In the genomic region with DNA sequence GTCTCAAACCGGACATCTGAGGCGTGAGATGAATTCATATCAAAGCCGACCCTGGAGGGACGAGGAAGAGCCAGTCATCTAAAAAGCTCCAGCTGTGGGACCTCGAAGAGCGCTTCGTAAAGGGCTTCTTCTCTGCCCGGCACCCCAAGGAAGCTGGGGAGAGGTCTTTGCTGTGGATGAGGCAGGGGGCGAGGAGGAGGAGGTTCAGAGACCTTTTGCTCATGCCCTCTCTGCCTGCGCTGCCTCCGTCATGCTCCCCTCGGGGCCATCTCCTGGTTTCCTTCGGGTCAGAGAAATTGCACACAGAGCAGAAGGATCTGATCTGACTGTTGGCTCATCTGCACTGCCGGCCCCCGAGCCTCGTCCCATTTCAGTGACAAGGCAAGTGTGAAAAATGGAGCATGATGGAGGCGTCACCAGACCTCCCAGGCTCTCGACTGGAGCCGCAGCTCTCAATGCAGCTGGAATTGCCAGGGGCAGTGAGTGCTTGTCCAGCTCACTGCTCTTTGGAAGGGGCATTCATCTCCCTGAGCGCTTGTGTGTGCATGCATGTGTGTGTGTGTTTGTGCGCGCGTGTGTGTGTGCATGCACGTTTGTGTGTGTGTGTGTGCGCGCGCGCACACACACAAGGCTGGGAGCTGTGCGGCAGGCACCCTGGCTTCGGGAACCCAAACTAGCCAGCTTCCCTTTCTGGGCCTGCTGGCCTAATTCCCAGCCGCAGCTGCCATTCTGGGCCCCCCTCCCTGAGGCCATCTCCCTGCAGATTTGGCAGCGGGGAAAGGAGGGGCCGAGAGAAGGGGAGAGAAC, we compare ENCODE assay signal across 8 cellular contexts. TPM values are rescaled to one million over a fixed set of nuclear protein-coding genes. Genes with fewer than 3 reads are reported as not detected.
DNase-seq lines count a peak whose midpoint lies in the region; ATAC-seq, FAIRE-seq and TF ChIP-seq lines count a peak whose summit lies in the region.

No MANE protein-coding gene starts in this region.

- H3K27ac Mint-ChIP-seq in natural killer cell treated with Interleukin-12 subunit alpha and Interleukin-12 subunit beta and Interleukin-15 and Interleukin-18, amount 100 ng/mL, for 72 hours, result peak overlapping the region in 1 of 2 donors; percentile 42

- H3K9ac ChIP-seq in GM12878 (ENCODE audit: control insufficient read depth, insufficient read depth, low read length), result peak overlapping the region; percentile 57; the same call in 1 of the 2 replicates

- CTCF ChIA-PET in GM12878 (lab: Yijun Ruan, JAX), result interaction anchor here (0.8 to 14.4 kb wide), 41 partner anchors 9 to 487 kb away, joined by 3 to 454 read pairs (median 5); a partner anchor contains a TSS

- H3K9me3 Mint-ChIP-seq in natural killer cell treated with Interleukin-12 subunit alpha and Interleukin-12 subunit beta and Interleukin-15 and Interleukin-18, amount 100 ng/mL, for 72 hours, result no peaks in the 10 kb centered on the region

- no peaks in the 10 kb centered on the region for H3K36me3 Mint-ChIP-seq in natural killer cell treated with Interleukin-12 subunit alpha and Interleukin-12 subunit beta and Interleukin-15 and Interleukin-18, amount 100 ng/mL, for 72 hours

- H3K9me3 ChIP-seq in GM12878 (replicated peaks; ENCODE audit: control insufficient read depth, insufficient read depth, low read length), result no peaks in the 10 kb centered on the region

- WGBS in GM12878 (ENCODE audit: insufficient coverage, insufficient replicate concordance, low lambda C conversion rate, missing lambda C conversion rate), result 16% methylated on average over 33 of the region's 33 CpGs

- H3K4me1 ChIP-seq in GM12878 (ENCODE audit: control insufficient read depth, insufficient read depth, low read length), result peaks cover 19% of the 10 kb centered on the region

- POLR2A ChIA-PET in GM12878 (lab: Charles Lee), result interaction anchor here (0.7 to 4.2 kb wide), 14 partner anchors 8 to 463 kb away, joined by 3 to 46 read pairs (median 4); a partner anchor contains a TSS

- peak overlapping the region; percentile 66 for H3K4me3 Mint-ChIP-seq in natural killer cell treated with Interleukin-12 subunit alpha and Interleukin-12 subunit beta and Interleukin-15 and Interleukin-18, amount 100 ng/mL, for 72 hours

- TSS peak; percentile 72 for BruUV-seq in GM12878 (replicated peaks; lab: Mats Ljungman, UMichigan)

- peak overlapping the region; percentile 91 for H2AFZ ChIP-seq in GM12878 (ENCODE audit: control insufficient read depth, low read depth, low read length)

- in situ Hi-C loops in GM12878 (cut with MboI), result loop anchor here (5.0 kb wide), 2 partner anchors 63 to 323 kb away; a partner anchor contains a TSS

- peak overlapping the region; percentile 61; the same call in 1 of the 2 replicates for H3K4me3 ChIP-seq in GM12878

- no peaks in the 10 kb centered on the region for H3K36me3 ChIP-seq in GM12878 (ENCODE audit: control insufficient read depth in 2 of 2, insufficient read depth in 2 of 2, low read length in 1 of 2)

- RAD21 ChIA-PET in GM12878 (lab: Charles Lee; ENCODE audit: unreplicated experiment), result interaction anchor here (0.6 to 7.3 kb wide), 22 partner anchors 10 to 550 kb away, joined by 3 to 144 read pairs (median 8); a partner anchor contains a TSS

- DNase-seq in GM12878 (ENCODE audit: low read depth, low spot score) (no peak), NOMO-1 treated with DMSO at 0.1 percent for 48 hours (lab: John Stamatoyannopoulos, UW; ENCODE audit: unreplicated experiment) (no peak), ureter (ENCODE audit: low spot score) (no peak)
- DNase-seq in natural killer cell treated with Interleukin-12 subunit alpha and Interleukin-12 subunit beta and Interleukin-15 and Interleukin-18, amount 100 ng/mL, for 72 hours (ENCODE audit: low spot score), result no peak

- TF ChIP-seq POLR2A in GM12878 (IDR thresholded peaks at IDR 0.05; ENCODE audit: low read depth, low read length), result no peak

- intact Hi-C loops in GM12878 (cut with micrococcal nuclease; ENCODE audit: unreplicated experiment), result loop anchor here (1.0 to 5.0 kb wide), 4 partner anchors 21 to 463 kb away; a partner anchor contains a TSS

- ATAC-seq in HG03066 (IDR thresholded peaks at IDR 0.05; ENCODE audit: low read depth, unreplicated experiment), result peak; percentile 3
- ATAC-seq in GM12878, result peak; percentile 13
- ATAC-seq in natural killer cell treated with Interleukin-12 subunit alpha and Interleukin-12 subunit beta and Interleukin-15 and Interleukin-18, amount 100 ng/mL, for 72 hours, result no peak
- ATAC-seq in GM18907 (IDR thresholded peaks at IDR 0.05; ENCODE audit: unreplicated experiment), result no peak
- no peak for ATAC-seq in GM18867 (IDR thresholded peaks at IDR 0.05; ENCODE audit: unreplicated experiment)

- H4K20me1 ChIP-seq in GM12878 (ENCODE audit: control insufficient read depth, insufficient read depth), result no peaks in the 10 kb centered on the region

- peak overlapping the region; percentile 96 for H3K4me2 ChIP-seq in GM12878 (ENCODE audit: control insufficient read depth, insufficient read depth)

- peaks cover 11 to 14% of the 10 kb centered on the region in 2 donors for H3K4me1 Mint-ChIP-seq in natural killer cell treated with Interleukin-12 subunit alpha and Interleukin-12 subunit beta and Interleukin-15 and Interleukin-18, amount 100 ng/mL, for 72 hours (ENCODE audit: low read depth in 2 of 2)

- no peaks in the 10 kb centered on the region for H3K79me2 ChIP-seq in GM12878 (ENCODE audit: control insufficient read depth, insufficient read depth, low read length)

- H3K27ac ChIP-seq in C4-2B, result no peak overlapping the region
- no peak overlapping the region for H3K27ac ChIP-seq in GM12878 (ENCODE audit: control insufficient read depth, insufficient read depth)

- no peak for TF ChIP-seq RAD21 in GM12878 (IDR thresholded peaks at IDR 0.05; ENCODE audit: insufficient read depth, low read depth, low read length)

- SMC1A ChIA-PET in GM12878 (lab: Charles Lee; ENCODE audit: uncharacterized antibody, unreplicated experiment), result interaction anchor here (0.8 to 8.8 kb wide), 19 partner anchors 8 to 323 kb away, joined by 3 to 167 read pairs (median 9); a partner anchor contains a TSS

- FAIRE-seq in GM12878 (lab: Jason Lieb, UNC), result no peak

- peaks cover 36 to 38% of the 10 kb centered on the region in 2 donors for H3K27me3 Mint-ChIP-seq in natural killer cell treated with Interleukin-12 subunit alpha and Interleukin-12 subunit beta and Interleukin-15 and Interleukin-18, amount 100 ng/mL, for 72 hours

- no peaks in the 10 kb centered on the region for H3K27me3 ChIP-seq in GM12878 (replicated peaks in 1 of 2; ENCODE audit: control insufficient read depth in 2 of 2, insufficient read depth in 2 of 2, low read length in 1 of 2)

- no peak for TF ChIP-seq EP300 in GM12878 (IDR thresholded peaks at IDR 0.05; ENCODE audit: borderline replicate concordance in 1 of 2, control insufficient read depth in 1 of 2, low read depth in 2 of 2, low read length in 2 of 2)

- TF ChIP-seq CTCF in C4-2B (conservative IDR thresholded peaks at IDR 0.05) (peak; percentile 66), GM12878 (IDR thresholded peaks at IDR 0.05 in 2 of 3, conservative IDR thresholded peaks at IDR 0.05 in 1 of 3; ENCODE audit: control insufficient read depth in 2 of 3, extremely low read depth in 1 of 3, insufficient read depth in 1 of 3, low read depth in 3 of 3, low read length in 3 of 3) (no peak)

TF ChIP-seq in GM12878, 131 proteins besides CTCF, POLR2A, EP300 and RAD21 (continues in another document):
- TF ChIP-seq NR2F1 (conservative IDR thresholded peaks at IDR 0.05), result 0 out of 2 replicates have a peak, but pooled peaks have one; percentile 17
- TF ChIP-seq TBL1XR1 (IDR thresholded peaks at IDR 0.05; ENCODE audit: low read depth, low read length), result 0 out of 2 replicates have a peak, but pooled peaks have one; percentile 14

RNA-seq across cellular contexts. Expression of a gene that starts 9.2 kb away (rescaled TPM):
- total RNA-seq in GM12878 (2013; cell fraction: nucleolus; rRNA removed), result 7.5 and 8.0 TPM in 2 replicates
- total RNA-seq in GM12878 (2014; rRNA removed), result 0.56 and 1.1 TPM in 2 replicates
- 0.72 and 0.88 TPM in 2 replicates for total RNA-seq in GM12878 (2014; rRNA removed; fragmentation: Illumina TruSeq; extraction: Trizol)
- total RNA-seq in GM12878 (2021), result 2.3 and 2.4 TPM in 2 replicates
- polyA plus RNA-seq in GM12878 (2011; ENCODE audit: low read depth), result 0.49 TPM
- 2.2 and 2.3 TPM in 2 replicates for polyA plus RNA-seq in GM12878 (2011; rRNA removed)
- 1.9 and 3.5 TPM in 2 replicates for polyA plus RNA-seq in GM12878 (2011; cell fraction: cytosol; rRNA removed)
- 6.2 and 8.7 TPM in 2 replicates for polyA plus RNA-seq in GM12878 (2011; cell fraction: nucleus; rRNA removed)
- 1.0 and 1.9 TPM in 2 replicates for polyA plus RNA-seq in GM12878 (2012)
- 0.84 and 1.1 TPM in 2 replicates for polyA plus RNA-seq in GM12878 (2014; fragmentation: Illumina TruSeq; extraction: Trizol)
- polyA plus RNA-seq in GM12878 (2014; fragmentation: Nextera tagmentation; extraction: Ambion mirVana), result not detected
- polyA plus RNA-seq in GM12878 (2014; rRNA removed), result 0.88 and 0.93 TPM in 2 replicates
- polyA plus RNA-seq in GM12878 (2016; fragmentation: Nextera tagmentation; extraction: Ambion mirVana), result under 1 TPM; 0.16 to 0.23 TPM
- 3.1 and 3.4 TPM in 2 replicates for polyA minus RNA-seq in GM12878 (2011; rRNA and poly(A)+ RNA removed)
- polyA minus RNA-seq in GM12878 (2011; cell fraction: cytosol; rRNA and poly(A)+ RNA removed), result 0.42 and 1.2 TPM in 2 replicates
- polyA minus RNA-seq in GM12878 (2011; cell fraction: nucleus; rRNA and poly(A)+ RNA removed), result 2.5 and 2.6 TPM in 2 replicates
- total RNA-seq in natural killer cell treated with Interleukin-12 subunit alpha and Interleukin-12 subunit beta and Interleukin-15 and Interleukin-18, amount 100 ng/mL, for 72 hours, result under 1 TPM in 1 of 2 donors, not detected in 1; 0.24 TPM
- 5.9 TPM for total RNA-seq in ureter

RNA-seq across cellular contexts. Expression of a gene that starts 37.3 kb away (rescaled TPM):
- 172 and 187 TPM in 2 replicates for total RNA-seq in GM12878 (2013; cell fraction: nucleolus; rRNA removed)
- total RNA-seq in GM12878 (2014; rRNA removed) (76.4 and 84.6 TPM in 2 replicates), GM12878 (2014; rRNA removed; fragmentation: Illumina TruSeq; extraction: Trizol) (95.2 and 99.8 TPM in 2 replicates), GM12878 (2021) (131 and 140 TPM in 2 replicates), ureter (150 TPM)
- polyA plus RNA-seq in GM12878 (2011; ENCODE audit: low read depth), result 46.5 TPM
- polyA plus RNA-seq in GM12878 (2011; rRNA removed) (149 and 154 TPM in 2 replicates), GM12878 (2014; fragmentation: Illumina TruSeq; extraction: Trizol) (107 and 152 TPM in 2 replicates), GM12878 (2014; fragmentation: Nextera tagmentation; extraction: Ambion mirVana) (10 to 100 TPM; 26.7 to 28.2 TPM), GM12878 (2014; rRNA removed) (61.4 and 64.4 TPM in 2 replicates), GM12878 (2016; fragmentation: Nextera tagmentation; extraction: Ambion mirVana) (100 to 1,000 TPM; 158 to 172 TPM)
- 87.9 and 96.6 TPM in 2 replicates for polyA plus RNA-seq in GM12878 (2011; cell fraction: cytosol; rRNA removed)
- 76.3 and 77.4 TPM in 2 replicates for polyA plus RNA-seq in GM12878 (2011; cell fraction: nucleus; rRNA removed)
- 66.0 and 70.2 TPM in 2 replicates for polyA plus RNA-seq in GM12878 (2012)
- 107 and 156 TPM in 2 replicates for polyA minus RNA-seq in GM12878 (2011; rRNA and poly(A)+ RNA removed)
- polyA minus RNA-seq in GM12878 (2011; cell fraction: cytosol; rRNA and poly(A)+ RNA removed), result 37.3 and 47.4 TPM in 2 replicates
- 22.4 and 24.8 TPM in 2 replicates for polyA minus RNA-seq in GM12878 (2011; cell fraction: nucleus; rRNA and poly(A)+ RNA removed)
- 100 to 1,000 TPM; 115 to 158 TPM for total RNA-seq in natural killer cell treated with Interleukin-12 subunit alpha and Interleukin-12 subunit beta and Interleukin-15 and Interleukin-18, amount 100 ng/mL, for 72 hours

Comparison
In these comparisons a context has a peak if more than half of its experiments do, and no peak if none do; other contexts are left out.
1. ATAC-seq: peak in HG03066 (single experiment) and GM12878 (single experiment); none in natural killer cell treated with Interleukin-12 subunit alpha and Interleukin-12 subunit beta and Interleukin-15 and Interleukin-18, amount 100 ng/mL, for 72 hours (0 of 2), GM18907 (single experiment) and GM18867 (single experiment).